Comparison of ENCODE assay signal across 15 cellular contexts in the genomic region with DNA sequence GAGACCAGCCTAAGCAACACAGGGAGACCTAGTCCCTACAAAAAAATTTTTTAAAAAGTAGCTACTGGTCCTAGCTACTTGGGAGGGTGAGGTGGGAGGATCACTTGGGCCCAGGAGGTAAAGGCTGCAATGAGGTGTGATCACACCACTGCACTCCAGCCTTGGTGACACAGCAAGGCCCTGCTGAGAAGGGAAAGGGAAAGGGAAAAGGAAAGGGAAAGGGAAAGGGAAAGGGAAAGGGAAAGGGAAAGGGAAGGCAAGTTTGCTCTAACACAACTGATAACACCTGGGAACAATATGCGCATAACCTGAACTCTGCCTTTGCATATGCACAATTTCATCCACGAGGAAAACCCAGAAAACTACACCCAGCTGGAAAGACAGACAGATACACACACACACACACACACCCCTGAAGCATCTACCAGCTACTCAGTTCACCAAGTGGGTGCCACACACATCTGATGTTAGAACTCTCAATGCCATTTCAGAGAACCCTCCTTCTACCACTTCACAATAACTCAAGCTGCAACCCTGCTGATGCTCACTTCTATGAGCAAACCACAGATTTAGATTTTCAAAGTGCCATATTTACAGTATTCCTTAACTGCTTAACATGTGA. TPM values are rescaled to one million over a fixed set of nuclear protein-coding genes. Genes with fewer than 3 reads are reported as not detected.
DNase-seq lines count a peak whose midpoint lies in the region; ATAC-seq, FAIRE-seq and TF ChIP-seq lines count a peak whose summit lies in the region.
"Had no signal": no experiment of that assay in that cellular context is flagged by ENCODE, and none has a peak within 500 bp of the region (broad histone marks: within the 10 kb centered on the region; RNA-seq: fewer than 3 reads in every experiment).

No MANE protein-coding gene starts in this region.

- H3K4me3 ChIP-seq in OCI-LY7 (ENCODE audit: low read depth, low read length, poor library complexity, severe bottlenecking) (no peak overlapping the region), kidney (ENCODE audit: low read length in 2 of 2) (no peak overlapping the region), subcutaneous abdominal adipose tissue (ENCODE audit: low read depth in 1 of 5, low read length in 5 of 5) (no peak overlapping the region), ascending aorta (no peak overlapping the region)
- H3K4me3 ChIP-seq: MG63, skin epidermis, transverse colon had no signal

- FAIRE-seq in kidney (lab: Jason Lieb, UNC) = no peak

- no peaks in the 10 kb centered on the region for H3K9me2 ChIP-seq in OCI-LY7 (ENCODE audit: insufficient read depth, low read length)

- DNase-seq in activated CD8-positive, alpha-beta memory T cell treated with anti-CD3 and anti-CD28 coated beads, Interleukin-2, amount 10 ng/mL, durations not matched to agents 7 days and 5 days = no peak
- no peak for DNase-seq in activated CD8-positive, alpha-beta memory T cell treated with anti-CD3 and anti-CD28 coated beads for 24 hours
- no peak for DNase-seq in OCI-LY7 (ENCODE audit: low spot score)
- no peak for DNase-seq in kidney
- no peak for DNase-seq in GM13976 (ENCODE audit: low spot score)
- DNase-seq in ascending aorta (ENCODE audit: low spot score in 2 of 2) = no peak
- DNase-seq in H4 (ENCODE audit: low spot score) = no peak
- DNase-seq: activated CD4-positive, alpha-beta T cell treated with anti-CD3 and anti-CD28 coated beads for 4 hours; activated naive CD4-positive, alpha-beta T cell treated with Interleukin-2 at 50 U/mL for 16 hours; MG63; NCI-H524; transverse colon had no signal

- no peak for TF ChIP-seq CTCF in OCI-LY7 (conservative IDR thresholded peaks at IDR 0.05; ENCODE audit: low read length)
- TF ChIP-seq CTCF in kidney (IDR thresholded peaks at IDR 0.05; ENCODE audit: borderline replicate concordance, extremely low read depth, insufficient read depth) = no peak
- no peak for TF ChIP-seq CTCF in GM13976 (IDR thresholded peaks at IDR 0.05; ENCODE audit: borderline replicate concordance, control extremely low read depth, extremely low read depth, insufficient read depth, missing control alignments)
- no peak for TF ChIP-seq CTCF in ascending aorta (IDR thresholded peaks at IDR 0.05)

- H4K20me1 ChIP-seq in OCI-LY7 (ENCODE audit: insufficient read depth, low read length) = peaks cover 19% of the 10 kb centered on the region

- H2AFZ ChIP-seq in OCI-LY7 (ENCODE audit: low read length) = no peak overlapping the region

- POLR2A ChIA-PET in OCI-LY7 (lab: Charles Lee) = interaction anchor here (1.6 to 2.5 kb wide), 3 partner anchors 9 to 19 kb away, joined by 5 to 13 read pairs (median 5); no protein-coding TSS in a partner anchor

- H3K27me3 Mint-ChIP-seq in activated CD8-positive, alpha-beta memory T cell treated with anti-CD3 and anti-CD28 coated beads, Interleukin-2, amount 10 ng/mL, durations not matched to agents 7 days and 5 days = no peaks in the 10 kb centered on the region

- H3K9me3 ChIP-seq in OCI-LY7 (ENCODE audit: low read length) (no peaks in the 10 kb centered on the region), kidney (ENCODE audit: control insufficient read depth in 1 of 2, low read length in 2 of 2) (no peaks in the 10 kb centered on the region), subcutaneous abdominal adipose tissue (ENCODE audit: control insufficient read depth in 5 of 5, low read length in 5 of 5) (no peaks in the 10 kb centered on the region), ascending aorta (no peaks in the 10 kb centered on the region)
- H3K9me3 ChIP-seq: MG63, transverse colon had no signal

- H3K4me2 ChIP-seq in OCI-LY7 (ENCODE audit: low read length) = peak overlapping the region; percentile 50

- H3K4me3 Mint-ChIP-seq in activated CD8-positive, alpha-beta memory T cell treated with anti-CD3 and anti-CD28 coated beads, Interleukin-2, amount 10 ng/mL, durations not matched to agents 7 days and 5 days = no peak overlapping the region

- peaks cover 96% of the 10 kb centered on the region for H3K79me2 ChIP-seq in OCI-LY7 (ENCODE audit: insufficient read depth, low read depth, low read length)

- peak overlapping the region; percentile 15 for H3K27ac Mint-ChIP-seq in activated CD8-positive, alpha-beta memory T cell treated with anti-CD3 and anti-CD28 coated beads, Interleukin-2, amount 10 ng/mL, durations not matched to agents 7 days and 5 days

- peak; percentile 10 for ATAC-seq in activated CD8-positive, alpha-beta memory T cell treated with anti-CD3 and anti-CD28 coated beads, Interleukin-2, amount 10 ng/mL, durations not matched to agents 7 days and 5 days
- ATAC-seq: SK-N-SH treated with all-trans-retinoic acid at 6 μM for 48 hours had no signal

- no peak overlapping the region for H3K9ac ChIP-seq in kidney (ENCODE audit: low read length in 2 of 2)
- no peak overlapping the region for H3K9ac ChIP-seq in subcutaneous abdominal adipose tissue (ENCODE audit: low read length in 5 of 5)

- H3K4me1 ChIP-seq in OCI-LY7 (ENCODE audit: insufficient read depth, low read length, poor library complexity, severe bottlenecking) (peaks cover 70% of the 10 kb centered on the region), kidney (ENCODE audit: control insufficient read depth in 1 of 2, insufficient read depth in 1 of 2, low read depth in 1 of 2, low read length in 2 of 2) (peaks cover 28 to 52% of the 10 kb centered on the region in 2 donors), subcutaneous abdominal adipose tissue (ENCODE audit: control insufficient read depth in 5 of 5, insufficient read depth in 5 of 5, low read length in 5 of 5) (peaks cover 2 to 54% (median 34%) of the 10 kb centered on the region in 5 donors), ascending aorta (peaks cover 0 to 22% of the 10 kb centered on the region in 2 donors)

- CTCF ChIA-PET in activated CD8-positive, alpha-beta memory T cell treated with anti-CD3 and anti-CD28 coated beads, Interleukin-2, amount 10 ng/mL, durations not matched to agents 7 days and 5 days (lab: Charles Lee) = interaction anchor here (0.7 to 3.5 kb wide), 3 partner anchors 15 to 86 kb away, joined by 3 to 9 read pairs (median 4); no protein-coding TSS in a partner anchor
- CTCF ChIA-PET in OCI-LY7 (lab: Charles Lee; ENCODE audit: unreplicated experiment) = interaction anchor here (1.4 kb wide), 1 partner anchor 19 kb away, joined by 4 read pairs; no protein-coding TSS in a partner anchor

- BruUV-seq in OCI-LY7 (replicated peaks; lab: Mats Ljungman, UMichigan) = no TSS peak

- no peaks in the 10 kb centered on the region for H3K9me3 Mint-ChIP-seq in activated CD8-positive, alpha-beta memory T cell treated with anti-CD3 and anti-CD28 coated beads, Interleukin-2, amount 10 ng/mL, durations not matched to agents 7 days and 5 days (ENCODE audit: low read depth)

- peaks cover 7% of the 10 kb centered on the region for H3K36me3 Mint-ChIP-seq in activated CD8-positive, alpha-beta memory T cell treated with anti-CD3 and anti-CD28 coated beads, Interleukin-2, amount 10 ng/mL, durations not matched to agents 7 days and 5 days

- H3K36me3 ChIP-seq in OCI-LY7 (ENCODE audit: insufficient read depth, low read length) (no peaks in the 10 kb centered on the region; the same call in 1 of the 2 replicates), kidney (ENCODE audit: control insufficient read depth in 1 of 2, insufficient read depth in 2 of 2, low read length in 2 of 2) (no peaks in the 10 kb centered on the region), subcutaneous abdominal adipose tissue (ENCODE audit: control insufficient read depth in 5 of 5, insufficient read depth in 5 of 5, low read length in 5 of 5) (no peaks in the 10 kb centered on the region), ascending aorta (no peaks in the 10 kb centered on the region)
- H3K36me3 ChIP-seq: MG63, transverse colon had no signal

- H3K27ac ChIP-seq in OCI-LY7 (ENCODE audit: low read depth, low read length, poor library complexity, severe bottlenecking) (no peak overlapping the region), kidney (ENCODE audit: low read depth in 2 of 2, low read length in 2 of 2) (peak overlapping the region; percentile 18 to 45), subcutaneous abdominal adipose tissue (ENCODE audit: low read depth, low read length) (peak overlapping the region; percentile 55), ascending aorta (no peak overlapping the region)

- H3K27me3 ChIP-seq in subcutaneous abdominal adipose tissue (ENCODE audit: control insufficient read depth in 5 of 5, insufficient read depth in 4 of 5, low read length in 5 of 5) = no peaks in the 10 kb centered on the region
- H3K27me3 ChIP-seq in ascending aorta = no peaks in the 10 kb centered on the region
- H3K27me3 ChIP-seq: MG63, transverse colon had no signal

- H3K4me1 Mint-ChIP-seq in activated CD8-positive, alpha-beta memory T cell treated with anti-CD3 and anti-CD28 coated beads, Interleukin-2, amount 10 ng/mL, durations not matched to agents 7 days and 5 days = peaks cover 54% of the 10 kb centered on the region

- in situ Hi-C loops in GM13976 (cut with MboI; ENCODE audit: low sequenced_read_pairs, unreplicated experiment) = no loop called here

- intact Hi-C loops in OCI-LY7 (cut with micrococcal nuclease; ENCODE audit: unreplicated experiment) = no loop called here
- intact Hi-C loops in kidney (cut with DNase I) = no loop called here
- intact Hi-C loops in ascending aorta (cut with DNase I) = no loop called here

RNA-seq across cellular contexts. Expression of gene B4GALT5, which starts 19.1 kb away (rescaled TPM):
- total RNA-seq in activated CD8-positive, alpha-beta memory T cell treated with anti-CD3 and anti-CD28 coated beads, Interleukin-2, amount 10 ng/mL, durations not matched to agents 7 days and 5 days = 10 to 100 TPM; 28.1 to 30.9 TPM
- 9.7 and 9.8 TPM in 2 replicates for total RNA-seq in OCI-LY7 (2014; rRNA removed; shearing (Covaris generic))
- total RNA-seq in OCI-LY7 (2022) (14.8 and 18.8 TPM in 2 replicates), kidney (73.3 TPM), ascending aorta (15.0 TPM)
- polyA plus RNA-seq in kidney (ENCODE audit: insufficient read depth, low read depth, low replicate concordance) = 21.4 TPM
- total RNA-seq in H4 (2014; rRNA removed; shearing (Covaris generic)) = 13.3 and 15.4 TPM in 2 replicates

Comparison
In these comparisons a context has a peak if more than half of its experiments do, and no peak if none do; other contexts are left out.
1. H3K27ac ChIP-seq: peak in kidney (2 of 2) and subcutaneous abdominal adipose tissue (single experiment); none in OCI-LY7 (single experiment) and ascending aorta (0 of 2).